ENCODE assay signal across 14 cellular contexts in the genomic region with DNA sequence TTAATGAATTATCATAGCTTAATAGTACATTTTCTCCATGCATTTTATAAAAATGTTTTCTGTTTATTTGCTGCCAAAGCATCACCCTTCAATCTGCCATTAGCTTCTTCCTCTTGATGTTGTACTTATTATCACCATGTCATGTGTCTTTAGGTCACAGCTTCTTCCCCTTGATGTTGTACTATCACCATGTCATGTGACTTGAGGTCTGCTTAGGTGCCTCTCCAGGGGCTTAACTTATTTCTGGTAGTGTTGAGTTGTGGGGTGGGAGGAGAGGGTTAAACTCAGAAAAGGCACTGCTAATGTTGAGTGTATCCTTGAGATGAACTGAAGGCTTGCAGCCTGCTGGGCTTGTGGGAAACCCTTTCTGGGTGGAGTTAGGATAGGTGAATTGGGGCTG.
DNase-seq lines count a peak whose midpoint lies in the region; ATAC-seq and TF ChIP-seq lines count a peak whose summit lies in the region.
"Had no signal": no experiment of that assay in that cellular context is flagged by ENCODE, and none has a peak within 500 bp of the region (broad histone marks: within the 10 kb centered on the region; RNA-seq: fewer than 3 reads in every experiment).

No MANE protein-coding gene starts in this region.

- H3K4me1 Mint-ChIP-seq in type B pancreatic cell (ENCODE audit: unreplicated experiment): peaks cover 22% of the 10 kb centered on the region
- H3K4me1 Mint-ChIP-seq in activated CD8-positive, alpha-beta T cell treated with anti-CD3 and anti-CD28 coated beads, Interleukin-2, amount 10 ng/mL, durations not matched to agents 7 days and 5 days (ENCODE audit: low read depth): peaks cover 24% of the 10 kb centered on the region

- DNase-seq in heart left ventricle (no peak), Right ventricle myocardium inferior (ENCODE audit: missing footprints) (no peak), RWPE2 (ENCODE audit: low spot score) (no peak), hepatocyte (ENCODE audit: low spot score) (no peak), type B pancreatic cell (ENCODE audit: extremely low spot score, unreplicated experiment) (no peak), RWPE1 (ENCODE audit: low spot score) (no peak), gastrocnemius medialis (no peak)
- no peak for DNase-seq in activated CD8-positive, alpha-beta T cell treated with anti-CD3 and anti-CD28 coated beads, Interleukin-2, amount 10 ng/mL, durations not matched to agents 7 days and 5 days
- DNase-seq: activated T-cell treated with anti-CD3 and anti-CD28 coated beads, Interleukin-2, amount 50 U/mL, for 1 hour; MM.1S; mucosa of descending colon; retina; SHP77; WERI-Rb-1 had no signal

- no peak overlapping the region for H3K4me2 ChIP-seq in hepatocyte

- H3K4me3 Mint-ChIP-seq in type B pancreatic cell: no peak overlapping the region
- no peak overlapping the region for H3K4me3 Mint-ChIP-seq in activated CD8-positive, alpha-beta T cell treated with anti-CD3 and anti-CD28 coated beads, Interleukin-2, amount 10 ng/mL, durations not matched to agents 7 days and 5 days

- peak overlapping the region in 7 of 12 donors; percentile 2 to 68 (median 16) for H3K27ac ChIP-seq in heart left ventricle
- H3K27ac ChIP-seq in RWPE2 (ENCODE audit: poor library complexity, severe bottlenecking): peak overlapping the region; percentile 86
- peak overlapping the region; percentile 42 for H3K27ac ChIP-seq in hepatocyte
- no peak overlapping the region for H3K27ac ChIP-seq in RWPE1
- peak overlapping the region in 1 of 4 donors; percentile 18 for H3K27ac ChIP-seq in gastrocnemius medialis
- H3K27ac ChIP-seq: WERI-Rb-1 had no signal

- H3K4me1 ChIP-seq in heart left ventricle (peaks cover 0 to 68% (median 37%) of the 10 kb centered on the region in 12 donors), RWPE2 (ENCODE audit: insufficient read depth, poor library complexity, severe bottlenecking) (peaks cover 60% of the 10 kb centered on the region), hepatocyte (ENCODE audit: insufficient read depth) (peaks cover 13% of the 10 kb centered on the region), gastrocnemius medialis (peaks cover 0 to 8% of the 10 kb centered on the region in 2 donors)

- no peaks in the 10 kb centered on the region for H4K20me1 ChIP-seq in hepatocyte (ENCODE audit: insufficient read depth, poor library complexity, severe bottlenecking)

- peak overlapping the region; percentile 68 for H3K27ac Mint-ChIP-seq in type B pancreatic cell
- no peak overlapping the region for H3K27ac Mint-ChIP-seq in activated CD8-positive, alpha-beta T cell treated with anti-CD3 and anti-CD28 coated beads, Interleukin-2, amount 10 ng/mL, durations not matched to agents 7 days and 5 days

- TF ChIP-seq CTCF in heart left ventricle (IDR thresholded peaks at IDR 0.05) (no peak), RWPE2 (IDR thresholded peaks at IDR 0.05; ENCODE audit: poor library complexity, severe bottlenecking) (no peak), hepatocyte (IDR thresholded peaks at IDR 0.05; ENCODE audit: poor library complexity) (no peak), type B pancreatic cell (conservative IDR thresholded peaks at IDR 0.05) (no peak), RWPE1 (conservative IDR thresholded peaks at IDR 0.05; ENCODE audit: low read depth) (no peak), gastrocnemius medialis (IDR thresholded peaks at IDR 0.05 in 4 of 5, conservative IDR thresholded peaks at IDR 0.05 in 1 of 5) (no peak)

- no peaks in the 10 kb centered on the region for H3K27me3 ChIP-seq in heart left ventricle
- no peaks in the 10 kb centered on the region for H3K27me3 ChIP-seq in RWPE2 (ENCODE audit: insufficient read depth, poor library complexity, severe bottlenecking)
- H3K27me3 ChIP-seq in hepatocyte: no peaks in the 10 kb centered on the region
- H3K27me3 ChIP-seq in gastrocnemius medialis: no peaks in the 10 kb centered on the region

- CTCF ChIA-PET in RWPE1 (lab: Yijun Ruan, JAX): interaction anchor here (0.7 kb wide), 1 partner anchor 29 kb away, joined by 3 read pairs; no protein-coding TSS in a partner anchor
- CTCF ChIA-PET in activated CD8-positive, alpha-beta T cell treated with anti-CD3 and anti-CD28 coated beads, Interleukin-2, amount 10 ng/mL, durations not matched to agents 7 days and 5 days (lab: Charles Lee): interaction anchor here (1.4 kb wide), 1 partner anchor 27 kb away, joined by 4 read pairs; no protein-coding TSS in a partner anchor

- H2AFZ ChIP-seq in hepatocyte: no peak overlapping the region

- intact Hi-C loops in heart left ventricle (cut with DNase I): no loop called here
- intact Hi-C loops in Right ventricle myocardium inferior (cut with DNase I): no loop called here
- intact Hi-C loops in gastrocnemius medialis (cut with DNase I; ENCODE audit: low total_unique reads): no loop called here

- H3K4me3 ChIP-seq in heart left ventricle (no peak overlapping the region), RWPE2 (ENCODE audit: severe bottlenecking) (no peak overlapping the region), hepatocyte (no peak overlapping the region), gastrocnemius medialis (no peak overlapping the region)
- H3K4me3 ChIP-seq: mucosa of descending colon had no signal

- POLR2A ChIA-PET in RWPE1 (lab: Yijun Ruan, JAX; ENCODE audit: low non-redundant PET): no interaction called here
- POLR2A ChIA-PET in activated CD8-positive, alpha-beta T cell treated with anti-CD3 and anti-CD28 coated beads, Interleukin-2, amount 10 ng/mL, durations not matched to agents 7 days and 5 days (lab: Charles Lee): interaction anchor here (1.2 kb wide), 1 partner anchor 208 kb away, joined by 3 read pairs; a partner anchor contains a TSS

- ATAC-seq in heart left ventricle: no peak
- no peak for ATAC-seq in Right ventricle myocardium inferior
- no peak for ATAC-seq in RWPE2 (ENCODE audit: low read depth)
- ATAC-seq in gastrocnemius medialis: no peak
- no peak for ATAC-seq in activated CD8-positive, alpha-beta T cell treated with anti-CD3 and anti-CD28 coated beads, Interleukin-2, amount 10 ng/mL, durations not matched to agents 7 days and 5 days

- no peaks in the 10 kb centered on the region for H3K9me3 Mint-ChIP-seq in type B pancreatic cell
- H3K9me3 Mint-ChIP-seq in activated CD8-positive, alpha-beta T cell treated with anti-CD3 and anti-CD28 coated beads, Interleukin-2, amount 10 ng/mL, durations not matched to agents 7 days and 5 days (ENCODE audit: insufficient read depth): no peaks in the 10 kb centered on the region

- H3K9me3 ChIP-seq in heart left ventricle: no peaks in the 10 kb centered on the region
- no peaks in the 10 kb centered on the region for H3K9me3 ChIP-seq in RWPE2 (ENCODE audit: severe bottlenecking)
- no peaks in the 10 kb centered on the region for H3K9me3 ChIP-seq in hepatocyte (ENCODE audit: low read depth)
- no peaks in the 10 kb centered on the region for H3K9me3 ChIP-seq in gastrocnemius medialis
- H3K9me3 ChIP-seq: mucosa of descending colon had no signal

- H3K9me2 ChIP-seq in hepatocyte (replicated peaks; ENCODE audit: insufficient read depth): no peaks in the 10 kb centered on the region

- TF ChIP-seq POLR2A in heart left ventricle (IDR thresholded peaks at IDR 0.05): no peak
- TF ChIP-seq POLR2A in gastrocnemius medialis (IDR thresholded peaks at IDR 0.05): no peak

- H3K36me3 ChIP-seq in heart left ventricle (peaks cover 0 to 4% (median 0%) of the 10 kb centered on the region in 9 donors), RWPE2 (ENCODE audit: low read depth) (no peaks in the 10 kb centered on the region), hepatocyte (replicated peaks; ENCODE audit: insufficient read depth, low read depth) (no peaks in the 10 kb centered on the region), gastrocnemius medialis (no peaks in the 10 kb centered on the region)

- no peaks in the 10 kb centered on the region for H3K79me2 ChIP-seq in hepatocyte

- peaks cover 21% of the 10 kb centered on the region for H3K36me3 Mint-ChIP-seq in type B pancreatic cell
- H3K36me3 Mint-ChIP-seq in activated CD8-positive, alpha-beta T cell treated with anti-CD3 and anti-CD28 coated beads, Interleukin-2, amount 10 ng/mL, durations not matched to agents 7 days and 5 days (ENCODE audit: low read depth): peaks cover 2% of the 10 kb centered on the region

- no peaks in the 10 kb centered on the region for H3K27me3 Mint-ChIP-seq in type B pancreatic cell
- H3K27me3 Mint-ChIP-seq in activated CD8-positive, alpha-beta T cell treated with anti-CD3 and anti-CD28 coated beads, Interleukin-2, amount 10 ng/mL, durations not matched to agents 7 days and 5 days (ENCODE audit: low read depth): no peaks in the 10 kb centered on the region

- in situ Hi-C loops in gastrocnemius medialis (cut with MboI; ENCODE audit: low sequenced_read_pairs in 4 of 4): no loop called here
